Comparison of ENCODE assay signal across 11 cellular contexts in the genomic region with DNA sequence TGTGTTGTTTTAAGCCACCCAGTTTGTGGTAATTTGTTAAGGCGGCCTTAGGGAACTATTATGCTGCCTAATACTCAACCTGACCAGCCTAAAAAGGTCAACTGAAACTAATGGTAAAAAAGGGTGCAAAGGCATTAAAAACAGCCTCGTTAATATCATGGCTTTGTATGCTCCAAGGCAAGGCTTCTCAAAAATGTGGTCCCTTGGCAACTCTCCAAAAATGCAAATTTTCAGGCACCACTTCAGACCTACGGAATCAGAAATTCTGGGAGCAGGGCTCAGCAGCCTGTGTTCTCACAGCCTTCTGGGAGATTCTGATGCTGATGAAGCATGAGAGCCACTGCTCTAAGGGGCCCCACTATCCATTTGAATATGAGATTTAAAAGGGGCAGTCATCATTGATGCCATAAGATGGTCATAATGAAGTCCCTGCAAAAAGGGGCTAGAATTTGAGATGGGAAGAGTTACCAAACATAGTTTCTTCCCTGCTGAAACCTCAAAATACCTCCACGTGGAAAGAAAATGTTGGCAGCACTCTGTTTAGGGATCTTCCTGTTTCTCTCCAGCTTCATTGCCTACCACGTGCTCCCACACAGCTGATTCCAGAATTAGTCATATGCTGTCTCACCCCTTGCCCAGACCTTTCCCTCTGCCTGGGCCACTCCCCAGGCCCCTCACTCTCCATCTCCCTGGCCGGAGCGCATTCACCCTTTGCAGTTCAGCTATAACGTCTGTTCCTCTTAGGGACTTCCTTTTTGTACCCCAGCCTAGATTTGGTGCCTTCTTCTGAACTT. TPM values are rescaled to one million over a fixed set of nuclear protein-coding genes. Genes with fewer than 3 reads are reported as not detected.
DNase-seq lines count a peak whose midpoint lies in the region; ATAC-seq and TF ChIP-seq lines count a peak whose summit lies in the region.
"Had no signal": no experiment of that assay in that cellular context is flagged by ENCODE, and none has a peak within 500 bp of the region (broad histone marks: within the 10 kb centered on the region; RNA-seq: fewer than 3 reads in every experiment).

No MANE protein-coding gene starts in this region.

- H3K4me3 ChIP-seq in heart left ventricle (no peak overlapping the region), astrocyte of the cerebellum (ENCODE audit: low read depth, low read length) (no peak overlapping the region), kidney epithelial cell (ENCODE audit: low read depth, low read length) (no peak overlapping the region), aorta (ENCODE audit: low read length in 2 of 2) (no peak overlapping the region)
- H3K4me3 ChIP-seq: SJSA1 had no signal

- H3K27me3 ChIP-seq in heart left ventricle: no peaks in the 10 kb centered on the region
- no peaks in the 10 kb centered on the region for H3K27me3 ChIP-seq in kidney epithelial cell (ENCODE audit: control insufficient read depth, insufficient read depth, low read length)
- no peaks in the 10 kb centered on the region for H3K27me3 ChIP-seq in aorta (ENCODE audit: control insufficient read depth in 1 of 2, insufficient read depth in 2 of 2, low read length in 1 of 2)
- H3K27me3 ChIP-seq: SJSA1 had no signal

- in situ Hi-C loops in astrocyte of the cerebellum (cut with HindIII; ENCODE audit: low sequenced_read_pairs): loop anchor here (5.0 kb wide), 1 partner anchor 38 kb away; no protein-coding TSS in a partner anchor

- H3K36me3 ChIP-seq in heart left ventricle: no peaks in the 10 kb centered on the region
- H3K36me3 ChIP-seq in kidney epithelial cell (ENCODE audit: control insufficient read depth, insufficient read depth, low read length): no peaks in the 10 kb centered on the region
- no peaks in the 10 kb centered on the region for H3K36me3 ChIP-seq in aorta (ENCODE audit: control insufficient read depth in 1 of 2, insufficient read depth in 2 of 2, low read length in 1 of 2)
- H3K36me3 ChIP-seq: SJSA1 had no signal

- H3K4me1 ChIP-seq in heart left ventricle (peaks cover 0 to 60% (median 43%) of the 10 kb centered on the region in 12 donors), aorta (ENCODE audit: control insufficient read depth in 1 of 2, insufficient read depth in 2 of 2, low read length in 2 of 2) (peaks cover 0 to 4% of the 10 kb centered on the region in 2 donors)

- DNase-seq in heart left ventricle (no peak), cardiac septum (ENCODE audit: low spot score) (no peak), astrocyte of the cerebellum (ENCODE audit: low read depth) (peak; percentile 55), kidney epithelial cell (ENCODE audit: low read depth) (peak; percentile 39), aorta (no peak), retina (no peak), cerebellar cortex (ENCODE audit: low spot score) (no peak)
- DNase-seq: natural killer cell had no signal

- H3K9me3 ChIP-seq in heart left ventricle (no peaks in the 10 kb centered on the region), aorta (ENCODE audit: control insufficient read depth, low read length) (no peaks in the 10 kb centered on the region)
- H3K9me3 ChIP-seq: SJSA1 had no signal

- TF ChIP-seq CTCF in heart left ventricle (IDR thresholded peaks at IDR 0.05) (no peak), astrocyte of the cerebellum (IDR thresholded peaks at IDR 0.05; ENCODE audit: low read depth, low read length, missing control alignments) (no peak), kidney epithelial cell (IDR thresholded peaks at IDR 0.05; ENCODE audit: insufficient read depth, low read length, poor library complexity, severe bottlenecking) (no peak)

- ATAC-seq in heart left ventricle (peak in 3 of 4 donors; percentile 23 to 52 (median 32)), aorta (ENCODE audit: low FRiP score) (peak; percentile 28), HG03097 (IDR thresholded peaks at IDR 0.05; ENCODE audit: low FRiP score, unreplicated experiment) (no peak)
- ATAC-seq: natural killer cell had no signal

- H3K27ac ChIP-seq in heart left ventricle: peak overlapping the region in 8 of 12 donors; percentile 5 to 79 (median 63)
- no peak overlapping the region for H3K27ac ChIP-seq in aorta (ENCODE audit: low read depth in 1 of 2, low read length in 2 of 2)
- H3K27ac ChIP-seq: epithelial cell of prostate, SJSA1 had no signal

- 42 to 48% (median 43%) methylated on average over 8 of the region's 8 CpGs for WGBS in heart left ventricle, 4 donors
- 34 to 36% methylated on average over 8 of the region's 8 CpGs for WGBS in aorta, 2 donors

- intact Hi-C loops in heart left ventricle (cut with DNase I) (no loop called here), cardiac septum (cut with DNase I) (loop anchor here (5.0 kb wide), 1 partner anchor 43 kb away; no protein-coding TSS in a partner anchor), aorta (cut with DNase I) (no loop called here)

- TF ChIP-seq POLR2A in heart left ventricle (IDR thresholded peaks at IDR 0.05): no peak

RNA-seq across cellular contexts. Expression of a gene that starts 46.7 kb away (rescaled TPM):
- total RNA-seq in heart left ventricle: 100 to 1,000 TPM in 4 of 9 donors, 10 to 100 TPM in 5; 86.5 to 194 (median 99.4) TPM
- 100 to 1,000 TPM in 1 of 2 donors, 10 to 100 TPM in 1; 79.7 to 118 TPM for polyA plus RNA-seq in heart left ventricle
- total RNA-seq in cardiac septum: 101 TPM
- 216 and 226 TPM in 2 replicates for total RNA-seq in kidney epithelial cell
- total RNA-seq in aorta: 100 to 1,000 TPM in 1 of 2 donors, 10 to 100 TPM in 1; 96.6 to 156 TPM
- polyA plus RNA-seq in aorta: 100 to 1,000 TPM in 1 of 2 donors, 10 to 100 TPM in 1; 82.4 to 118 TPM

Comparison
In these comparisons a context has a peak if more than half of its experiments do, and no peak if none do; other contexts are left out.
1. DNase-seq: peak in astrocyte of the cerebellum (single experiment) and kidney epithelial cell (single experiment); none in heart left ventricle (0 of 5), cardiac septum (single experiment), aorta (0 of 2), retina (single experiment) and cerebellar cortex (single experiment).
2. H3K27ac ChIP-seq: peak in heart left ventricle (8 of 12); none in aorta (0 of 2).